In genomic region chr21:16071082-16071481, GRCh38 we compare ENCODE assay signal across 10 cellular contexts.
A peak's percentile ranks its signal among the peaks of the same experiment; 100 is the strongest.
DNase-seq lines count a peak whose midpoint lies in the region; ATAC-seq, FAIRE-seq and TF ChIP-seq lines count a peak whose summit lies in the region.
"Had no signal": no experiment of that assay in that cellular context is flagged by ENCODE, and none has a peak within 500 bp of the region (broad histone marks: within the 10 kb centered on the region; RNA-seq: fewer than 3 reads in every experiment).

No MANE protein-coding gene starts in this region.

- H3K79me2 ChIP-seq in PC-3 (ENCODE audit: low read length) = no peaks in the 10 kb centered on the region

- no peaks in the 10 kb centered on the region for H3K36me3 Mint-ChIP-seq in nephron progenitor cell (ENCODE audit: low read depth)

- no peaks in the 10 kb centered on the region for H3K9me3 ChIP-seq in PC-3 (ENCODE audit: low read length)

- POLR2A ChIA-PET in PC-3 (lab: Charles Lee; ENCODE audit: unreplicated experiment) = no interaction called here

- peaks cover 21% of the 10 kb centered on the region for H3K4me1 Mint-ChIP-seq in nephron progenitor cell

- H3K4me3 Mint-ChIP-seq in nephron progenitor cell = no peak overlapping the region

- H3K4me2 ChIP-seq in PC-3 (ENCODE audit: low read length) = peak overlapping the region; percentile 74; the same call in 1 of the 2 replicates

- H3F3A ChIP-seq in PC-3 (ENCODE audit: low read length, unreplicated experiment) = no peaks in the 10 kb centered on the region

- DNase-seq in DMS 273 (lab: John Stamatoyannopoulos, UW; ENCODE audit: unreplicated experiment) (peak; percentile 61), PC-3 (no peak), globus pallidus (ENCODE audit: low spot score) (peak; percentile 94), sciatic nerve (ENCODE audit: low spot score) (peak; percentile 64), erythroblast (lab: John Stamatoyannopoulos, UW) (no peak), D721Med (ENCODE audit: insufficient read length, low spot score) (no peak), nephron progenitor cell (no peak)
- DNase-seq: NCI-H1930 had no signal

- H3K4me1 ChIP-seq in PC-3 (ENCODE audit: insufficient read depth, low read length) = peaks cover 7% of the 10 kb centered on the region

- H3K9ac ChIP-seq in PC-3 (ENCODE audit: low read length) = no peak overlapping the region

- H3K9me2 ChIP-seq in PC-3 (replicated peaks; ENCODE audit: low read length) = no peaks in the 10 kb centered on the region

- intact Hi-C loops in PC-3 (cut with micrococcal nuclease) = no loop called here
- intact Hi-C loops in sciatic nerve (cut with DNase I) = no loop called here

- H3K4me3 ChIP-seq in PC-3 (ENCODE audit: low read length) = no peak overlapping the region

- no peak for FAIRE-seq in D721Med (lab: Jason Lieb, UNC)
- FAIRE-seq: islet of Langerhans had no signal

- ATAC-seq in PC-3 = no peak
- ATAC-seq in sciatic nerve = peak; percentile 57
- no peak for ATAC-seq in GM21717 (IDR thresholded peaks at IDR 0.05; ENCODE audit: unreplicated experiment)

- BruUV-seq in PC-3 (replicated peaks; lab: Mats Ljungman, UMichigan) = no TSS peak

- H4K20me1 ChIP-seq in PC-3 (ENCODE audit: low read length) = no peaks in the 10 kb centered on the region

- TF ChIP-seq POLR2A in erythroblast (IDR thresholded peaks at IDR 0.05; ENCODE audit: low read length) = no peak

- H3K27ac Mint-ChIP-seq in nephron progenitor cell = no peak overlapping the region

- peaks cover 21% of the 10 kb centered on the region for H3K27me3 ChIP-seq in PC-3 (ENCODE audit: low read length)

- CTCF ChIA-PET in PC-3 (lab: Charles Lee) = no interaction called here

- H3K27ac ChIP-seq in PC-3 (ENCODE audit: low read length) = no peak overlapping the region

- no peaks in the 10 kb centered on the region for H3K9me3 Mint-ChIP-seq in nephron progenitor cell

- TF ChIP-seq CTCF in PC-3 (conservative IDR thresholded peaks at IDR 0.05; ENCODE audit: low read depth, low read length) = no peak
- no peak for TF ChIP-seq CTCF in D721Med (IDR thresholded peaks at IDR 0.05; ENCODE audit: insufficient read depth, missing control alignments)
- no peak for TF ChIP-seq CTCF in nephron progenitor cell (IDR thresholded peaks at IDR 0.05)

- H2AFZ ChIP-seq in PC-3 (ENCODE audit: low read length) = no peak overlapping the region

- no peaks in the 10 kb centered on the region for H3K27me3 Mint-ChIP-seq in nephron progenitor cell (ENCODE audit: low read depth, poor library complexity)

- no peaks in the 10 kb centered on the region for H3K36me3 ChIP-seq in PC-3 (ENCODE audit: low read depth, low read length)

Comparison
In these comparisons a context has a peak if more than half of its experiments do, and no peak if none do; other contexts are left out.
1. DNase-seq: peak in DMS 273 (single experiment), globus pallidus (single experiment) and sciatic nerve (single experiment); none in PC-3 (single experiment), erythroblast (0 of 2), D721Med (single experiment) and nephron progenitor cell (single experiment).